Comparison of ENCODE assay signal across 9 cellular contexts in genomic region chr3:128278761-128279593, GRCh38.
A peak's percentile ranks its signal among the peaks of the same experiment; 100 is the strongest.
DNase-seq lines count a peak whose midpoint lies in the region; ATAC-seq and TF ChIP-seq lines count a peak whose summit lies in the region.
"Had no signal": no experiment of that assay in that cellular context is flagged by ENCODE, and none has a peak within 500 bp of the region (broad histone marks: within the 10 kb centered on the region; RNA-seq: fewer than 3 reads in every experiment).

No MANE protein-coding gene starts in this region.

- no peak for ATAC-seq in stimulated activated naive CD8-positive, alpha-beta T cell treated with anti-CD3 and anti-CD28 coated beads, Interleukin-15, amount 100 ng/mL, for 72 hours
- no peak for ATAC-seq in GM19324 (IDR thresholded peaks at IDR 0.05; ENCODE audit: low FRiP score, unreplicated experiment)

- no peak overlapping the region for H3K4me3 Mint-ChIP-seq in stimulated activated naive CD8-positive, alpha-beta T cell treated with anti-CD3 and anti-CD28 coated beads, Interleukin-15, amount 100 ng/mL, for 72 hours

- H3K27ac Mint-ChIP-seq in stimulated activated naive CD8-positive, alpha-beta T cell treated with anti-CD3 and anti-CD28 coated beads, Interleukin-15, amount 100 ng/mL, for 72 hours: peak overlapping the region in 1 of 2 donors; percentile 49

- H3K27ac ChIP-seq in smooth muscle cell (ENCODE audit: low read depth): no peak overlapping the region

- peak; percentile 95 for DNase-seq in H4 (ENCODE audit: low spot score)
- peak; percentile 93 for DNase-seq in astrocyte of the hippocampus (ENCODE audit: low read depth, low spot score)
- peak in 31 of 51 donors; percentile 7 to 61 (median 30) for DNase-seq in hypothalamus (lab: John Stamatoyannopoulos, UW)
- no peak for DNase-seq in smooth muscle cell (lab: John Stamatoyannopoulos, UW; ENCODE audit: unreplicated experiment)
- no peak for DNase-seq in activated effector memory CD4-positive, alpha-beta T cell treated with anti-CD3 and anti-CD28 coated beads, Interleukin-2, amount 50 U/mL, for 16 hours
- no peak for DNase-seq in stimulated activated naive CD8-positive, alpha-beta T cell treated with anti-CD3 and anti-CD28 coated beads, Interleukin-15, amount 100 ng/mL, for 72 hours
- no peak for DNase-seq in activated T-cell treated with anti-CD3 and anti-CD28 coated beads, Interleukin-2, amount 50 U/mL, for 1 hour

- no peaks in the 10 kb centered on the region for H3F3A ChIP-seq in smooth muscle cell (ENCODE audit: low read depth)

- no peak for TF ChIP-seq CTCF in smooth muscle cell (IDR thresholded peaks at IDR 0.05; ENCODE audit: borderline replicate concordance, insufficient read depth, poor library complexity, severe bottlenecking)

- H3K27me3 ChIP-seq in smooth muscle cell (ENCODE audit: low read depth): no peaks in the 10 kb centered on the region

- H3K4me2 ChIP-seq in smooth muscle cell: peak overlapping the region; percentile 5

- peaks cover 23% of the 10 kb centered on the region for H3K4me1 ChIP-seq in smooth muscle cell (ENCODE audit: low read depth)

- H3K9me3 ChIP-seq in smooth muscle cell (replicated peaks; ENCODE audit: low read depth): no peaks in the 10 kb centered on the region

- H3K79me2 ChIP-seq in smooth muscle cell (ENCODE audit: low read depth): no peaks in the 10 kb centered on the region

- 34% methylated on average over 17 of the region's 17 CpGs for WGBS in smooth muscle cell (ENCODE audit: low lambda C conversion rate)

- H3K9me3 Mint-ChIP-seq in stimulated activated naive CD8-positive, alpha-beta T cell treated with anti-CD3 and anti-CD28 coated beads, Interleukin-15, amount 100 ng/mL, for 72 hours: no peaks in the 10 kb centered on the region

- no peak overlapping the region for H3K9ac ChIP-seq in smooth muscle cell (ENCODE audit: low read depth)

- H3K4me1 Mint-ChIP-seq in stimulated activated naive CD8-positive, alpha-beta T cell treated with anti-CD3 and anti-CD28 coated beads, Interleukin-15, amount 100 ng/mL, for 72 hours: peaks cover 19% of the 10 kb centered on the region

- no peaks in the 10 kb centered on the region for H3K36me3 ChIP-seq in smooth muscle cell (ENCODE audit: low read depth)

- H3K27me3 Mint-ChIP-seq in stimulated activated naive CD8-positive, alpha-beta T cell treated with anti-CD3 and anti-CD28 coated beads, Interleukin-15, amount 100 ng/mL, for 72 hours: no peaks in the 10 kb centered on the region

- H2AFZ ChIP-seq in smooth muscle cell (ENCODE audit: low read depth): no peak overlapping the region

- H4K20me1 ChIP-seq in smooth muscle cell (ENCODE audit: low read depth): no peaks in the 10 kb centered on the region

- no peak overlapping the region for H3K4me3 ChIP-seq in smooth muscle cell
- H3K4me3 ChIP-seq: skin epidermis had no signal

Comparison
In these comparisons a context has a peak if more than half of its experiments do, and no peak if none do; other contexts are left out.
1. DNase-seq: peak in H4 (single experiment), astrocyte of the hippocampus (single experiment) and hypothalamus (31 of 51); none in smooth muscle cell (single experiment), activated effector memory CD4-positive, alpha-beta T cell treated with anti-CD3 and anti-CD28 coated beads, Interleukin-2, amount 50 U/mL, for 16 hours (single experiment), stimulated activated naive CD8-positive, alpha-beta T cell treated with anti-CD3 and anti-CD28 coated beads, Interleukin-15, amount 100 ng/mL, for 72 hours (0 of 2) and activated T-cell treated with anti-CD3 and anti-CD28 coated beads, Interleukin-2, amount 50 U/mL, for 1 hour (single experiment).